In genomic region chr4:30720021-30720655, GRCh38 we compare ENCODE assay signal across 1 cellular context.
TF ChIP-seq lines count a peak whose summit lies in the region.

TSS of gene PCDH7 (plus strand) at chr4:30720369. CDS start at chr4:30721423, 1,054 bp downstream.

TF ChIP-seq in HEK293, 187 proteins besides CTCF, POLR2A, EP300 and RAD21 (continued from another document):
- TF ChIP-seq ZBTB11 (tag by site-specific recombination; conservative IDR thresholded peaks at IDR 0.05; ENCODE audit: low read depth) (0 out of 2 replicates have a peak, but pooled peaks have one; percentile 10), ZNF645 (tag by site-specific recombination; IDR thresholded peaks at IDR 0.05) (no peak), AEBP2 (tag by site-specific recombination; IDR thresholded peaks at IDR 0.05; ENCODE audit: borderline replicate concordance) (no peak), ZBTB44 (tag by site-specific recombination; IDR thresholded peaks at IDR 0.05) (peak; percentile 77), ZNF629 (tag by site-specific recombination; IDR thresholded peaks at IDR 0.05) (no peak), SP2 (tag by site-specific recombination; IDR thresholded peaks at IDR 0.05) (peak; percentile 39), ZNF341 (tag by site-specific recombination; IDR thresholded peaks at IDR 0.05; ENCODE audit: low read depth) (peak; percentile 92), ZNF335 (tag by site-specific recombination; conservative IDR thresholded peaks at IDR 0.05) (peak; percentile 8), SCRT2 (tag by site-specific recombination; IDR thresholded peaks at IDR 0.05) (no peak), ZNF366 (tag by site-specific recombination; conservative IDR thresholded peaks at IDR 0.05) (peak; percentile 43), ZNF449 (tag by site-specific recombination; IDR thresholded peaks at IDR 0.05) (peak; percentile 43; the same call in 1 of the 2 replicates), ZNF580 (tag by site-specific recombination; IDR thresholded peaks at IDR 0.05) (peak; percentile 10; the same call in 1 of the 2 replicates), MZF1 (tag by site-specific recombination; IDR thresholded peaks at IDR 0.05; ENCODE audit: borderline replicate concordance) (peak; percentile 32; the same call in 1 of the 2 replicates), GLI4 (tag by site-specific recombination; IDR thresholded peaks at IDR 0.05) (no peak), PRDM4 (tag by site-specific recombination; IDR thresholded peaks at IDR 0.05) (peak; percentile 48; the same call in 1 of the 2 replicates), ZFHX2 (tag by site-specific recombination; conservative IDR thresholded peaks at IDR 0.05) (peak; percentile 42), ZNF626 (tag by site-specific recombination; IDR thresholded peaks at IDR 0.05) (no peak), ZNF398 (tag by site-specific recombination; IDR thresholded peaks at IDR 0.05) (peak; percentile 96), ZBTB48 (tag by site-specific recombination; IDR thresholded peaks at IDR 0.05) (no peak), SP3 (tag by site-specific recombination; IDR thresholded peaks at IDR 0.05) (peak; percentile 68), ZBTB8A (tag by site-specific recombination; IDR thresholded peaks at IDR 0.05) (peak; percentile 53)
